In the genomic region with DNA sequence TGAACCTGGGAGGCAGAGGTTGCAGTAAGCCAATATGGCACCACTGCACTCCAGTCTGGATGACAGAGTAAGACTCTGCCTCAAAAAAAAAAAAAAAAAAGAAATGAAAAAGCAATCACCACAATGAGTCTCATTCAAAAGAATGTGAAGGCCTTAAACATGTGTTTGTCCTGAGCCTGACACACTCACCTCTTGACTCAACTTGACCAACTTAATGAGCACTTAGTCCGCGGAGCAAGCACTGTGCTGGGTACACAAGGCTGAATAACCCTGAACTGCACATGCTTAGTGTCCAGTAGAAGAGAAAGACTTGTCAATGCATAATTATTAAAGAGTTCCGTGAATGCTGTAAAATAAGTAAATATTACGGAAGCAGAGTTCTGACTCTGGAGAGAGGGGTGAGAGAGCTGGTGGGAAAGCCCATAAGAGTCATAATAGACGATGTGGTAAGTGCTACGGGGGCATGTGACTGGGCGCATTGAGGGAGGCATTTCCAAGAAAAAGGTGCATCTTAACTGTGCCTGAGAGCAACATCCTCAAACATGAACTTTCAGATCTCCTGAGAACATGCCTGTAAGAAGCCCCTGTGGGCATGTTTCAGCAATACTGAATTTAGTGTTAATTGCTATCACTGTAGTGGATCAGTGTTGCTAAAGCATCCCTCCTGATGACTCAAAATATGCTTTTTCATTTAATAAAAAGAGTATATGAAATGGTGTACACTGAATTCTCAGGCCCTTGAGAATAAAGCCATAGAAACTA, we compare ENCODE assay signal across 1 cellular context.
TF ChIP-seq lines count a peak whose summit lies in the region.

No MANE protein-coding gene starts in this region.

TF ChIP-seq in HepG2, 621 proteins besides CTCF, POLR2A, EP300 and RAD21 (continued from another document):
- TF ChIP-seq, protein P1, sequence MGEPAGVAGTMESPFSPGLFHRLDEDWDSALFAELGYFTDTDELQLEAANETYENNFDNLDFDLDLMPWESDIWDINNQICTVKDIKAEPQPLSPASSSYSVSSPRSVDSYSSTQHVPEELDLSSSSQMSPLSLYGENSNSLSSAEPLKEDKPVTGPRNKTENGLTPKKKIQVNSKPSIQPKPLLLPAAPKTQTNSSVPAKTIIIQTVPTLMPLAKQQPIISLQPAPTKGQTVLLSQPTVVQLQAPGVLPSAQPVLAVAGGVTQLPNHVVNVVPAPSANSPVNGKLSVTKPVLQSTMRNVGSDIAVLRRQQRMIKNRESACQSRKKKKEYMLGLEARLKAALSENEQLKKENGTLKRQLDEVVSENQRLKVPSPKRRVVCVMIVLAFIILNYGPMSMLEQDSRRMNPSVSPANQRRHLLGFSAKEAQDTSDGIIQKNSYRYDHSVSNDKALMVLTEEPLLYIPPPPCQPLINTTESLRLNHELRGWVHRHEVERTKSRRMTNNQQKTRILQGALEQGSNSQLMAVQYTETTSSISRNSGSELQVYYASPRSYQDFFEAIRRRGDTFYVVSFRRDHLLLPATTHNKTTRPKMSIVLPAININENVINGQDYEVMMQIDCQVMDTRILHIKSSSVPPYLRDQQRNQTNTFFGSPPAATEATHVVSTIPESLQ (CRISPR knock-in tag; conservative IDR thresholded peaks at IDR 0.05) = no peak
TF ChIP-seq in HepG2: peak in this region for 0.
